17 cellular contexts compared by ENCODE assay signal in genomic region chr12:123421314-123421713, GRCh38. TPM values are rescaled to one million over a fixed set of nuclear protein-coding genes. Genes with fewer than 3 reads are reported as not detected.
DNase-seq lines count a peak whose midpoint lies in the region; ATAC-seq, FAIRE-seq and TF ChIP-seq lines count a peak whose summit lies in the region.
"Had no signal": no experiment of that assay in that cellular context is flagged by ENCODE, and none has a peak within 500 bp of the region (broad histone marks: within the 10 kb centered on the region; RNA-seq: fewer than 3 reads in every experiment).

No MANE protein-coding gene starts in this region.

- no peak overlapping the region for H2AFZ ChIP-seq in Loucy (ENCODE audit: low read length)
- H2AFZ ChIP-seq in H1 (ENCODE audit: low read length), result no peak overlapping the region

- POLR2A ChIA-PET in H1 (lab: Charles Lee; ENCODE audit: partially characterized antibody), result interaction anchor here (1.2 kb wide), 1 partner anchor 56 kb away, joined by 4 read pairs; no protein-coding TSS in a partner anchor

- intact Hi-C loops in CD14-positive monocyte (cut with micrococcal nuclease) (no loop called here), left ventricle myocardium superior (cut with micrococcal nuclease) (no loop called here)

- CTCF ChIA-PET in H1 (lab: Charles Lee; ENCODE audit: partially characterized antibody), result interaction anchor here (0.7 to 2.0 kb wide), 9 partner anchors 9 to 189 kb away, joined by 3 to 12 read pairs (median 4); partner anchors contain the start of genes KMT5A and RILPL2

- H2BK5ac ChIP-seq in H1 (ENCODE audit: low read depth, low read length), result no peak overlapping the region
- no peak overlapping the region for H2BK5ac ChIP-seq in mesendoderm (ENCODE audit: low read length)

- H3K23ac ChIP-seq in H1 (ENCODE audit: insufficient read length), result no peak overlapping the region
- no peak overlapping the region for H3K23ac ChIP-seq in mesendoderm (ENCODE audit: low read length)

- H3K4ac ChIP-seq in H1 (replicated peaks; ENCODE audit: insufficient read length, low read depth, low read length) (no peak overlapping the region), mesendoderm (ENCODE audit: low read depth, low read length) (no peak overlapping the region)

- no peak overlapping the region for H3K4me3 ChIP-seq in Loucy (ENCODE audit: low read length, poor library complexity, severe bottlenecking)
- H3K4me3 ChIP-seq in H1 (ENCODE audit: extremely low read depth in 1 of 4, insufficient read depth in 2 of 4, low read depth in 3 of 4, low read length in 4 of 4), result no peak overlapping the region
- no peak overlapping the region for H3K4me3 ChIP-seq in mesendoderm (ENCODE audit: low read length)

- H3K79me1 ChIP-seq in H1 (ENCODE audit: low read depth, low read length) (no peaks in the 10 kb centered on the region), mesendoderm (ENCODE audit: low read length) (no peaks in the 10 kb centered on the region)

- TF ChIP-seq RAD21 in H1 (IDR thresholded peaks at IDR 0.05 in 1 of 2, conservative IDR thresholded peaks at IDR 0.05 in 1 of 2; ENCODE audit: low read depth in 2 of 2, low read length in 2 of 2), result 0 out of 4 replicates have a peak, but pooled peaks of 1 of the 2 experiments have one; percentile 5

- H3K79me2 ChIP-seq in Loucy (ENCODE audit: insufficient read depth, low read length) (no peaks in the 10 kb centered on the region), H1 (ENCODE audit: control insufficient read depth in 1 of 2, insufficient read depth in 2 of 2, low read length in 2 of 2) (no peaks in the 10 kb centered on the region), mesendoderm (ENCODE audit: control insufficient read depth, insufficient read depth, low read length) (no peaks in the 10 kb centered on the region)

- H2BK120ac ChIP-seq in H1 (replicated peaks; ENCODE audit: low read depth, low read length) (no peak overlapping the region), mesendoderm (ENCODE audit: low read depth, low read length) (no peak overlapping the region)

- TF ChIP-seq EP300 in H1 (IDR thresholded peaks at IDR 0.05; ENCODE audit: borderline replicate concordance in 1 of 2, low read depth in 2 of 2, low read length in 2 of 2), result no peak

- H3K9me3 ChIP-seq in Loucy (ENCODE audit: insufficient read depth, low read depth, low read length) (no peaks in the 10 kb centered on the region), H1 (ENCODE audit: insufficient read depth in 2 of 2, low read depth in 1 of 2, low read length in 1 of 2) (no peaks in the 10 kb centered on the region)

- WGBS in H1 (ENCODE audit: extremely low coverage in 1 of 2, insufficient coverage in 1 of 2, insufficient read length in 1 of 2, insufficient replicate concordance in 2 of 2, low coverage in 1 of 2, low lambda C conversion rate in 2 of 2, missing lambda C conversion rate in 1 of 2), 2 experiments, result 71% methylated on average over 1 of the region's 2 CpGs; no CpG with 5 or more reads in 1 of the 2 experiments
- WGBS in mesendoderm (ENCODE audit: extremely low coverage, insufficient coverage, low lambda C conversion rate), result no CpG with 5 or more reads among the region's 2 CpGs

- no peak overlapping the region for H3K9ac ChIP-seq in Loucy (ENCODE audit: low read depth, low read length, poor library complexity, severe bottlenecking)
- no peak overlapping the region for H3K9ac ChIP-seq in H1 (replicated peaks in 1 of 4; ENCODE audit: extremely low read depth in 1 of 4, low read depth in 3 of 4, low read length in 3 of 4)
- H3K9ac ChIP-seq in mesendoderm (ENCODE audit: low read length), result no peak overlapping the region

- no peak overlapping the region for H4K5ac ChIP-seq in H1 (ENCODE audit: insufficient read length, low read depth, low read length)
- no peak overlapping the region for H4K5ac ChIP-seq in mesendoderm (ENCODE audit: low read length)

- no peaks in the 10 kb centered on the region for H3K23me2 ChIP-seq in H1 (ENCODE audit: low read depth, low read length)

- no peak for ATAC-seq in GM21381 (IDR thresholded peaks at IDR 0.05; ENCODE audit: unreplicated experiment)
- ATAC-seq in left ventricle myocardium superior, result no peak

- no peak overlapping the region for H4K91ac ChIP-seq in H1 (replicated peaks; ENCODE audit: insufficient read length, low read length)

- H3K14ac ChIP-seq in H1 (ENCODE audit: insufficient read length), result no peak overlapping the region

- peaks cover 0 to 4% (median 0%) of the 10 kb centered on the region in 7 donors for H3K9me3 Mint-ChIP-seq in CD14-positive monocyte
- H3K9me3 Mint-ChIP-seq: HFFc6 had no signal

- peaks cover 56 to 95% of the 10 kb centered on the region in 2 donors for H3K36me3 Mint-ChIP-seq in CD14-positive monocyte

- no peak overlapping the region for H4K8ac ChIP-seq in H1 (ENCODE audit: extremely low read depth, insufficient read depth, low read length)
- H4K8ac ChIP-seq in mesendoderm (ENCODE audit: low read depth, low read length), result no peak overlapping the region

- H2BK15ac ChIP-seq in H1 (ENCODE audit: low read length) (no peak overlapping the region), mesendoderm (replicated peaks; ENCODE audit: low read depth) (no peak overlapping the region)

- H2AK5ac ChIP-seq in H1 (ENCODE audit: low read depth, low read length), result no peak overlapping the region
- no peak overlapping the region for H2AK5ac ChIP-seq in mesendoderm (ENCODE audit: low read length)

- H2BK12ac ChIP-seq in H1 (ENCODE audit: low read depth, low read length), result no peak overlapping the region

- H3K27me3 Mint-ChIP-seq in CD14-positive monocyte (ENCODE audit: low read depth in 3 of 3), result no peaks in the 10 kb centered on the region

- H3K27ac ChIP-seq in H1 (ENCODE audit: low read depth, low read length) (no peak overlapping the region), mesendoderm (ENCODE audit: low read depth, low read length) (no peak overlapping the region)
- H3K27ac ChIP-seq: C4-2B had no signal

- peak overlapping the region in 4 of 7 donors; percentile 33 to 61 (median 38) for H3K27ac Mint-ChIP-seq in CD14-positive monocyte
- H3K27ac Mint-ChIP-seq: HFFc6 had no signal

- H3K4me3 Mint-ChIP-seq in CD14-positive monocyte, result no peak overlapping the region
- H3K4me3 Mint-ChIP-seq: HFFc6 had no signal

- H3K4me1 ChIP-seq in Loucy (ENCODE audit: insufficient read depth, low read length, poor library complexity, severe bottlenecking) (no peaks in the 10 kb centered on the region), H1 (replicated peaks in 1 of 4; ENCODE audit: control insufficient read depth in 3 of 4, insufficient read depth in 4 of 4, low read length in 3 of 4) (no peaks in the 10 kb centered on the region), mesendoderm (ENCODE audit: control insufficient read depth, low read depth, low read length) (no peaks in the 10 kb centered on the region)

- no peaks in the 10 kb centered on the region for H3F3A ChIP-seq in Loucy (ENCODE audit: low read depth)

- H3K18ac ChIP-seq in H1 (ENCODE audit: extremely low read depth, low read length) (no peak overlapping the region), mesendoderm (ENCODE audit: low read length) (no peak overlapping the region)

- H3K36me3 ChIP-seq in Loucy (ENCODE audit: insufficient read depth, low read length), result peaks cover 13% of the 10 kb centered on the region
- no peaks in the 10 kb centered on the region for H3K36me3 ChIP-seq in H1 (ENCODE audit: control insufficient read depth in 2 of 4, insufficient read depth in 4 of 4, low read length in 3 of 4)
- H3K36me3 ChIP-seq in mesendoderm (ENCODE audit: control insufficient read depth, insufficient read depth, low read length), result no peaks in the 10 kb centered on the region

- no peaks in the 10 kb centered on the region for H4K20me1 ChIP-seq in Loucy (ENCODE audit: insufficient read depth, low read length, poor library complexity, severe bottlenecking)
- H4K20me1 ChIP-seq in H1 (replicated peaks in 1 of 2; ENCODE audit: control insufficient read depth in 1 of 2, insufficient read depth in 2 of 2, low read length in 2 of 2), result no peaks in the 10 kb centered on the region

- no peak overlapping the region for H3K56ac ChIP-seq in H1 (replicated peaks; ENCODE audit: insufficient read length, low read depth, low read length)
- H3K56ac ChIP-seq in mesendoderm (ENCODE audit: low read length), result no peak overlapping the region

- no peak for TF ChIP-seq POLR2A in H1 (IDR thresholded peaks at IDR 0.05; ENCODE audit: control extremely low read depth in 1 of 2, low read depth in 2 of 2, low read length in 2 of 2)

- H2BK20ac ChIP-seq in H1 (ENCODE audit: low read length), result no peak overlapping the region

- no peaks in the 10 kb centered on the region for H3K27me3 ChIP-seq in Loucy (ENCODE audit: insufficient read depth, low read length, poor library complexity, severe bottlenecking)
- H3K27me3 ChIP-seq in H1 (replicated peaks in 1 of 4; ENCODE audit: control insufficient read depth in 3 of 4, extremely low read depth in 1 of 4, insufficient read depth in 3 of 4, low read length in 3 of 4), result no peaks in the 10 kb centered on the region
- H3K27me3 ChIP-seq in mesendoderm (ENCODE audit: insufficient read depth, low read length, poor library complexity), result no peaks in the 10 kb centered on the region

- no peaks in the 10 kb centered on the region for H3K4me1 Mint-ChIP-seq in CD14-positive monocyte

- TF ChIP-seq CTCF in CD14-positive monocyte (IDR thresholded peaks at IDR 0.05) (no peak), Loucy (conservative IDR thresholded peaks at IDR 0.05; ENCODE audit: low read length) (0 out of 2 replicates have a peak, but pooled peaks have one; percentile 10), H1 (IDR thresholded peaks at IDR 0.05; ENCODE audit: control extremely low read depth in 1 of 3, insufficient read depth in 1 of 3, low read depth in 1 of 3, low read length in 3 of 3) (peak in 2 of 3 experiments; percentile 5 to 37; a peak in 1 of 4 replicates)

- FAIRE-seq in H1 (lab: Jason Lieb, UNC), result no peak
- FAIRE-seq: A204.1, GM12891 had no signal

- H3K9me2 ChIP-seq in Loucy (replicated peaks; ENCODE audit: low read depth, low read length), result no peaks in the 10 kb centered on the region

- DNase-seq in CD14-positive monocyte (ENCODE audit: low spot score) (no peak), H1 (ENCODE audit: low read depth in 1 of 2, low spot score in 2 of 2) (no peak), mesendoderm (peak; percentile 25), NCI-H526 (lab: John Stamatoyannopoulos, UW) (no peak), left ventricle myocardium superior (no peak), NCI-H1092 (lab: John Stamatoyannopoulos, UW) (no peak)
- DNase-seq: COR-L47, HFFc6, KBM-7, NCI-H1105, NCI-H187, Right ventricle myocardium superior had no signal

- H3K4me2 ChIP-seq in Loucy (ENCODE audit: low read depth, low read length, poor library complexity, severe bottlenecking), result no peak overlapping the region
- no peak overlapping the region for H3K4me2 ChIP-seq in H1 (ENCODE audit: insufficient read depth in 1 of 2, low read depth in 2 of 2, low read length in 2 of 2)
- H3K4me2 ChIP-seq in mesendoderm (ENCODE audit: low read length), result no peak overlapping the region

RNA-seq across cellular contexts. Expression of gene RILPL2, which starts 15.2 kb away (rescaled TPM):
- 10 to 100 TPM; 21.0 to 25.1 TPM for polyA plus RNA-seq in CD14-positive monocyte
- total RNA-seq in H1 (2021; fragmentation: NEBNext Ultra II Directional; extraction: Animal tissue kit (Norgen Biotek cat#: 25700)), result 1.1 and 1.4 TPM in 2 replicates
- 0.77 and 0.91 TPM in 2 replicates for polyA plus RNA-seq in H1 (2011; rRNA removed)
- 1.2 TPM for polyA plus RNA-seq in H1 (2011; cell fraction: cytosol; rRNA removed)
- polyA plus RNA-seq in H1 (2011; cell fraction: nucleus; rRNA removed), result 0.58 TPM
- 1.8 to 2.2 TPM (median 1.9 TPM) in 4 replicates for polyA plus RNA-seq in H1 (2012, experiment 1 of 2)
- 0.93 TPM for polyA plus RNA-seq in H1 (2012, experiment 2 of 2)
- polyA plus RNA-seq in H1 (2013, experiment 1 of 2), result 1.2 TPM
- polyA plus RNA-seq in H1 (2013, experiment 2 of 2), result 1.3 TPM
- 0.35 and 0.59 TPM in 2 replicates for polyA minus RNA-seq in H1 (2011; rRNA and poly(A)+ RNA removed)
- 0.59 TPM for polyA minus RNA-seq in H1 (2011; cell fraction: cytosol; rRNA and poly(A)+ RNA removed)
- polyA minus RNA-seq in H1 (2011; cell fraction: nucleus; rRNA and poly(A)+ RNA removed), result 0.20 TPM
- 0.87 TPM for polyA plus RNA-seq in mesendoderm (2013, experiment 1 of 2)
- polyA plus RNA-seq in mesendoderm (2013, experiment 2 of 2), result 0.87 TPM
- 2.1 TPM for total RNA-seq in left ventricle myocardium superior

RNA-seq across cellular contexts. Expression of gene SNRNP35, which starts 36.6 kb away (rescaled TPM):
- polyA plus RNA-seq in CD14-positive monocyte, result 10 to 100 TPM; 16.7 to 19.5 TPM
- 15.3 and 16.9 TPM in 2 replicates for total RNA-seq in H1 (2021; fragmentation: NEBNext Ultra II Directional; extraction: Animal tissue kit (Norgen Biotek cat#: 25700))
- 8.0 and 8.4 TPM in 2 replicates for polyA plus RNA-seq in H1 (2011; rRNA removed)
- 17.8 TPM for polyA plus RNA-seq in H1 (2011; cell fraction: cytosol; rRNA removed)
- 12.3 TPM for polyA plus RNA-seq in H1 (2011; cell fraction: nucleus; rRNA removed)
- polyA plus RNA-seq in H1 (2012, experiment 1 of 2), result 24.0 to 28.6 TPM (median 26.7 TPM) in 4 replicates
- polyA plus RNA-seq in H1 (2012, experiment 2 of 2), result 9.4 TPM
- 14.3 TPM for polyA plus RNA-seq in H1 (2013, experiment 1 of 2)
- 14.8 TPM for polyA plus RNA-seq in H1 (2013, experiment 2 of 2)
- 5.8 and 12.0 TPM in 2 replicates for polyA minus RNA-seq in H1 (2011; rRNA and poly(A)+ RNA removed)
- 7.3 TPM for polyA minus RNA-seq in H1 (2011; cell fraction: cytosol; rRNA and poly(A)+ RNA removed)
- 14.0 TPM for polyA minus RNA-seq in H1 (2011; cell fraction: nucleus; rRNA and poly(A)+ RNA removed)
- 15.1 TPM for polyA plus RNA-seq in mesendoderm (2013, experiment 1 of 2)
- polyA plus RNA-seq in mesendoderm (2013, experiment 2 of 2), result 15.7 TPM
- 23.2 TPM for total RNA-seq in left ventricle myocardium superior

RNA-seq across cellular contexts. Expression of gene KMT5A, which starts 37.4 kb away (rescaled TPM):
- polyA plus RNA-seq in CD14-positive monocyte, result 1 to 10 TPM in 1 of 2 donors, under 1 TPM in 1; 0.81 to 2.6 TPM
- 14.7 and 17.2 TPM in 2 replicates for total RNA-seq in H1 (2021; fragmentation: NEBNext Ultra II Directional; extraction: Animal tissue kit (Norgen Biotek cat#: 25700))
- 7.0 and 8.1 TPM in 2 replicates for polyA plus RNA-seq in H1 (2011; rRNA removed)
- 10.3 TPM for polyA plus RNA-seq in H1 (2011; cell fraction: cytosol; rRNA removed)
- 18.0 TPM for polyA plus RNA-seq in H1 (2011; cell fraction: nucleus; rRNA removed)
- 12.3 to 22.0 TPM (median 13.9 TPM) in 4 replicates for polyA plus RNA-seq in H1 (2012, experiment 1 of 2)
- 7.3 TPM for polyA plus RNA-seq in H1 (2012, experiment 2 of 2)
- 20.8 TPM for polyA plus RNA-seq in H1 (2013, experiment 1 of 2)
- 17.9 TPM for polyA plus RNA-seq in H1 (2013, experiment 2 of 2)
- 5.5 and 7.7 TPM in 2 replicates for polyA minus RNA-seq in H1 (2011; rRNA and poly(A)+ RNA removed)
- 5.6 TPM for polyA minus RNA-seq in H1 (2011; cell fraction: cytosol; rRNA and poly(A)+ RNA removed)
- 14.2 TPM for polyA minus RNA-seq in H1 (2011; cell fraction: nucleus; rRNA and poly(A)+ RNA removed)
- polyA plus RNA-seq in mesendoderm (2013, experiment 1 of 2), result 23.9 TPM
- polyA plus RNA-seq in mesendoderm (2013, experiment 2 of 2), result 25.0 TPM
- 36.4 TPM for total RNA-seq in left ventricle myocardium superior

RNA-seq across cellular contexts. Expression of gene SBNO1, which starts 56.7 kb away (rescaled TPM):
- polyA plus RNA-seq in CD14-positive monocyte (10 to 100 TPM; 11.4 to 16.9 TPM), H1 (2011; rRNA removed) (4.3 and 6.7 TPM in 2 replicates)
- total RNA-seq in H1 (2021; fragmentation: NEBNext Ultra II Directional; extraction: Animal tissue kit (Norgen Biotek cat#: 25700)), result 53.6 and 57.7 TPM in 2 replicates
- 7.8 TPM for polyA plus RNA-seq in H1 (2011; cell fraction: cytosol; rRNA removed)
- polyA plus RNA-seq in H1 (2011; cell fraction: nucleus; rRNA removed), result 4.8 TPM
- polyA plus RNA-seq in H1 (2012, experiment 1 of 2), result 13.3 to 25.8 TPM (median 16.9 TPM) in 4 replicates
- polyA plus RNA-seq in H1 (2012, experiment 2 of 2), result 0.97 TPM
- 25.0 TPM for polyA plus RNA-seq in H1 (2013, experiment 1 of 2)
- polyA plus RNA-seq in H1 (2013, experiment 2 of 2), result 25.7 TPM
- 31.3 and 36.2 TPM in 2 replicates for polyA minus RNA-seq in H1 (2011; rRNA and poly(A)+ RNA removed)
- polyA minus RNA-seq in H1 (2011; cell fraction: cytosol; rRNA and poly(A)+ RNA removed), result 21.4 TPM
- 19.7 TPM for polyA minus RNA-seq in H1 (2011; cell fraction: nucleus; rRNA and poly(A)+ RNA removed)
- 24.7 TPM for polyA plus RNA-seq in mesendoderm (2013, experiment 1 of 2)
- polyA plus RNA-seq in mesendoderm (2013, experiment 2 of 2), result 24.7 TPM
- 29.4 TPM for total RNA-seq in left ventricle myocardium superior
